Comparison of ENCODE assay signal across 8 cellular contexts in genomic region chr21:38351961-38352521, GRCh38.
DNase-seq lines count a peak whose midpoint lies in the region; ATAC-seq, FAIRE-seq and TF ChIP-seq lines count a peak whose summit lies in the region.

No MANE protein-coding gene starts in this region.

- intact Hi-C loops in pancreas (cut with DNase I), result loop anchor here in 2 of 3 donors (5.0 to 10.0 kb wide), 3 partner anchors 127 to 637 kb away; no protein-coding TSS in a partner anchor

- peaks cover 10% of the 10 kb centered on the region for H3K4me1 ChIP-seq in endodermal cell (ENCODE audit: control insufficient read depth, insufficient read depth, low read length)
- peaks cover 0 to 8% (median 0%) of the 10 kb centered on the region in 3 donors for H3K4me1 ChIP-seq in pancreas

- H3K9me3 ChIP-seq in endodermal cell (ENCODE audit: control insufficient read depth, low read length), result no peaks in the 10 kb centered on the region
- H3K9me3 ChIP-seq in pancreas, result no peaks in the 10 kb centered on the region

- TF ChIP-seq CTCF in endodermal cell (conservative IDR thresholded peaks at IDR 0.05), result no peak
- no peak for TF ChIP-seq CTCF in pancreas (IDR thresholded peaks at IDR 0.05)

- WGBS in endodermal cell (ENCODE audit: insufficient coverage in 1 of 2, insufficient read length in 1 of 2), 2 experiments, result 61 to 63% methylated on average over 5 to 10 of the region's 10 CpGs
- WGBS in pancreas, 2 donors, result 26 to 28% methylated on average over 10 of the region's 10 CpGs

- peaks cover 42% of the 10 kb centered on the region for H3K4me1 Mint-ChIP-seq in endodermal cell

- H3K27me3 ChIP-seq in endodermal cell (ENCODE audit: control insufficient read depth, insufficient read depth, low read length, poor library complexity, severe bottlenecking), result no peaks in the 10 kb centered on the region
- H3K27me3 ChIP-seq in pancreas, result no peaks in the 10 kb centered on the region

- no peaks in the 10 kb centered on the region for H3K36me3 ChIP-seq in endodermal cell (ENCODE audit: control insufficient read depth, insufficient read depth, low read length)
- H3K36me3 ChIP-seq in pancreas, result no peaks in the 10 kb centered on the region

- H3K27me3 Mint-ChIP-seq in endodermal cell (ENCODE audit: insufficient read depth), result peaks cover 5% of the 10 kb centered on the region

- no peak overlapping the region for H3K27ac ChIP-seq in endodermal cell (ENCODE audit: low read depth, low read length)
- peak overlapping the region in 2 of 4 donors; percentile 10 to 37 for H3K27ac ChIP-seq in pancreas

- H3K27ac Mint-ChIP-seq in endodermal cell, result no peak overlapping the region

- DNase-seq in GM04503 (ENCODE audit: low read depth), result peak; percentile 74
- DNase-seq in NCI-H2081 treated with DMSO at 0.1 percent for 48 hours (lab: John Stamatoyannopoulos, UW), result peak; percentile 17
- DNase-seq in endodermal cell, result peak; percentile 66
- no peak for DNase-seq in pancreas
- no peak for DNase-seq in left lobe of liver (ENCODE audit: low spot score)

- no peak overlapping the region for H3K4me3 ChIP-seq in endodermal cell (ENCODE audit: low read length)
- no peak overlapping the region for H3K4me3 ChIP-seq in pancreas

- no peaks in the 10 kb centered on the region for H3K36me3 Mint-ChIP-seq in endodermal cell (ENCODE audit: low read depth)

- no peak for FAIRE-seq in pancreas (lab: Jason Lieb, UNC)

- no peak overlapping the region for H3K9ac ChIP-seq in endodermal cell (ENCODE audit: extremely low read depth, low read length, poor library complexity, severe bottlenecking)

- ATAC-seq in pancreas (peak in 3 of 4 donors; percentile 17 to 55 (median 48)), GM18909 (IDR thresholded peaks at IDR 0.05; ENCODE audit: poor library complexity, unreplicated experiment) (no peak), GM19035 (IDR thresholded peaks at IDR 0.05; ENCODE audit: unreplicated experiment) (no peak), left lobe of liver (no peak), GM21515 (IDR thresholded peaks at IDR 0.05; ENCODE audit: unreplicated experiment) (no peak)

- no peaks in the 10 kb centered on the region for H3K9me3 Mint-ChIP-seq in endodermal cell

- peak overlapping the region; percentile 7 for H3K4me3 Mint-ChIP-seq in endodermal cell

Comparison
In these comparisons a context has a peak if more than half of its experiments do, and no peak if none do; other contexts are left out.
1. DNase-seq: peak in GM04503 (single experiment), NCI-H2081 treated with DMSO at 0.1 percent for 48 hours (single experiment) and endodermal cell (single experiment); none in pancreas (0 of 6) and left lobe of liver (single experiment).
2. ATAC-seq: peak in pancreas (3 of 4); none in GM18909 (single experiment), GM19035 (single experiment), left lobe of liver (single experiment) and GM21515 (single experiment).